Comparison of ENCODE assay signal across 15 cellular contexts in genomic region chr6:112038756-112039430, GRCh38. TPM values are rescaled to one million over a fixed set of nuclear protein-coding genes. Genes with fewer than 3 reads are reported as not detected.
A peak's percentile ranks its signal among the peaks of the same experiment; 100 is the strongest.
DNase-seq lines count a peak whose midpoint lies in the region; ATAC-seq and TF ChIP-seq lines count a peak whose summit lies in the region.
"Had no signal": no experiment of that assay in that cellular context is flagged by ENCODE, and none has a peak within 500 bp of the region (broad histone marks: within the 10 kb centered on the region; RNA-seq: fewer than 3 reads in every experiment).

No MANE protein-coding gene starts in this region.

- H3K9me3 Mint-ChIP-seq in chondrocyte (ENCODE audit: low read depth) (no peaks in the 10 kb centered on the region), osteocyte (ENCODE audit: unreplicated experiment) (no peaks in the 10 kb centered on the region)
- H3K9me3 Mint-ChIP-seq: neural crest cell had no signal

- H3K4me3 ChIP-seq in left ventricle myocardium inferior (no peak overlapping the region), body of pancreas (no peak overlapping the region), HAP-1 (no peak overlapping the region)
- H3K4me3 ChIP-seq: lower lobe of right lung, spleen had no signal

- intact Hi-C loops in left ventricle myocardium inferior (cut with micrococcal nuclease) = no loop called here
- intact Hi-C loops in Right ventricle myocardium inferior (cut with DNase I) = no loop called here
- intact Hi-C loops in body of pancreas (cut with DNase I) = no loop called here

- H3K9me3 ChIP-seq in left ventricle myocardium inferior (replicated peaks) (no peaks in the 10 kb centered on the region), body of pancreas (no peaks in the 10 kb centered on the region), HAP-1 (no peaks in the 10 kb centered on the region)
- H3K9me3 ChIP-seq: lower lobe of right lung, spleen had no signal

- H3K4me3 Mint-ChIP-seq in chondrocyte (ENCODE audit: unreplicated experiment) = no peak overlapping the region
- H3K4me3 Mint-ChIP-seq in osteocyte (ENCODE audit: unreplicated experiment) = no peak overlapping the region

- in situ Hi-C loops in KBM-7 (cut with MboI; ENCODE audit: low pct_unique_long_range_greater_than_20kb, low sequenced_read_pairs) (loop anchor here (10.0 kb wide), 1 partner anchor 334 kb away; no protein-coding TSS in a partner anchor), HAP-1 (cut with MboI; ENCODE audit: low sequenced_read_pairs) (loop anchor here (25.0 kb wide), 1 partner anchor 1002 kb away; no protein-coding TSS in a partner anchor)

- no peak for TF ChIP-seq CTCF in left ventricle myocardium inferior (IDR thresholded peaks at IDR 0.05; ENCODE audit: borderline replicate concordance)
- no peak for TF ChIP-seq CTCF in chondrocyte (IDR thresholded peaks at IDR 0.05)
- TF ChIP-seq CTCF in osteocyte (IDR thresholded peaks at IDR 0.05) = no peak
- TF ChIP-seq CTCF in body of pancreas (IDR thresholded peaks at IDR 0.05) = no peak

- H3K4me1 Mint-ChIP-seq in chondrocyte (ENCODE audit: low read depth) = peaks cover 39% of the 10 kb centered on the region
- H3K4me1 Mint-ChIP-seq in osteocyte (ENCODE audit: unreplicated experiment) = peaks cover 27% of the 10 kb centered on the region

- H3K27me3 ChIP-seq in left ventricle myocardium inferior (ENCODE audit: low read depth) = no peaks in the 10 kb centered on the region
- no peaks in the 10 kb centered on the region for H3K27me3 ChIP-seq in body of pancreas
- no peaks in the 10 kb centered on the region for H3K27me3 ChIP-seq in HAP-1 (ENCODE audit: low read depth)
- H3K27me3 ChIP-seq: spleen had no signal

- DNase-seq in left ventricle myocardium inferior (no peak), Right ventricle myocardium inferior (ENCODE audit: missing footprints) (no peak), chondrocyte (ENCODE audit: low spot score) (no peak), osteocyte (ENCODE audit: extremely low spot score, unreplicated experiment) (no peak), body of pancreas (no peak), KBM-7 (no peak), HAP-1 (ENCODE audit: low spot score in 2 of 2) (no peak), NCI-H748 treated with DMSO at 0.1 percent for 48 hours (lab: John Stamatoyannopoulos, UW) (no peak)
- DNase-seq: lower lobe of right lung; NCI-H187 treated with DMSO at 0.1 percent for 48 hours; NCI-H524 treated with DMSO at 0.1 percent for 48 hours; spleen; stimulated activated naive CD4-positive, alpha-beta T cell treated with Interleukin-2 at 50 U/mL for 16 hours; WERI-Rb-1 had no signal

- ATAC-seq in Right ventricle myocardium inferior = no peak
- ATAC-seq in body of pancreas = no peak
- ATAC-seq: lower lobe of right lung had no signal

- peak overlapping the region; percentile 73 for H3K27ac ChIP-seq in left ventricle myocardium inferior (replicated peaks)
- H3K27ac ChIP-seq in body of pancreas = no peak overlapping the region
- H3K27ac ChIP-seq: lower lobe of right lung, spleen, WERI-Rb-1 had no signal

- H3K36me3 Mint-ChIP-seq in chondrocyte (ENCODE audit: low read depth) = no peaks in the 10 kb centered on the region
- no peaks in the 10 kb centered on the region for H3K36me3 Mint-ChIP-seq in osteocyte (ENCODE audit: unreplicated experiment)

- H3K36me3 ChIP-seq in left ventricle myocardium inferior (no peaks in the 10 kb centered on the region), body of pancreas (replicated peaks in 1 of 2; ENCODE audit: insufficient read depth in 1 of 2, low read depth in 2 of 2) (no peaks in the 10 kb centered on the region), HAP-1 (replicated peaks) (no peaks in the 10 kb centered on the region)
- H3K36me3 ChIP-seq: lower lobe of right lung, spleen, WERI-Rb-1 had no signal

- H3K27me3 Mint-ChIP-seq in chondrocyte (ENCODE audit: low read depth) (no peaks in the 10 kb centered on the region), osteocyte (ENCODE audit: unreplicated experiment) (no peaks in the 10 kb centered on the region)

- TF ChIP-seq POLR2A in body of pancreas (IDR thresholded peaks at IDR 0.05) = no peak

- H3K27ac Mint-ChIP-seq in chondrocyte (ENCODE audit: unreplicated experiment) (peak overlapping the region; percentile 92), osteocyte (ENCODE audit: unreplicated experiment) (peak overlapping the region; percentile 76)

- H3K4me1 ChIP-seq in left ventricle myocardium inferior (peaks cover 12% of the 10 kb centered on the region), body of pancreas (peaks cover 2% of the 10 kb centered on the region), HAP-1 (peaks cover 3% of the 10 kb centered on the region; the same call in 1 of the 2 replicates)

- WGBS in body of pancreas, 2 donors = 64 to 67% methylated on average over 15 of the region's 15 CpGs

RNA-seq across cellular contexts. Expression of gene CCN6, which starts 15.0 kb away (rescaled TPM):
- total RNA-seq in left ventricle myocardium inferior = not detected
- not detected for total RNA-seq in Right ventricle myocardium inferior
- not detected in 3 replicates for total RNA-seq in chondrocyte
- total RNA-seq in osteocyte = not detected in 2 replicates
- not detected for total RNA-seq in body of pancreas
- total RNA-seq: lower lobe of right lung, neural crest cell, spleen had no signal

RNA-seq across cellular contexts. Expression of gene TUBE1, which starts 48.4 kb away (rescaled TPM):
- total RNA-seq in left ventricle myocardium inferior (28.5 TPM), Right ventricle myocardium inferior (24.0 TPM), chondrocyte (13.8 to 24.8 TPM (median 23.9 TPM) in 3 replicates), osteocyte (27.2 and 27.6 TPM in 2 replicates), body of pancreas (10 to 100 TPM; 17.1 to 34.8 TPM)

RNA-seq across cellular contexts. Expression of gene FAM229B, which starts 48.5 kb away (rescaled TPM):
- total RNA-seq in left ventricle myocardium inferior = 69.5 TPM
- 75.1 TPM for total RNA-seq in Right ventricle myocardium inferior
- 25.7 to 37.5 TPM (median 27.9 TPM) in 3 replicates for total RNA-seq in chondrocyte
- 27.5 and 29.2 TPM in 2 replicates for total RNA-seq in osteocyte
- total RNA-seq in body of pancreas = 1 to 10 TPM; 3.6 to 4.4 TPM
